ENCODE assay signal across 23 cellular contexts in genomic region chr4:126221717-126222116, GRCh38.
DNase-seq lines count a peak whose midpoint lies in the region; FAIRE-seq and TF ChIP-seq lines count a peak whose summit lies in the region.
"Had no signal": no experiment of that assay in that cellular context is flagged by ENCODE, and none has a peak within 500 bp of the region (broad histone marks: within the 10 kb centered on the region; RNA-seq: fewer than 3 reads in every experiment).

No MANE protein-coding gene starts in this region.

- H3K4me3 ChIP-seq in smooth muscle cell (no peak overlapping the region), kidney (ENCODE audit: low read length in 2 of 2) (no peak overlapping the region)

- H3F3A ChIP-seq in smooth muscle cell (ENCODE audit: low read depth), result no peaks in the 10 kb centered on the region

- peaks cover 1% of the 10 kb centered on the region for H3K9me3 Mint-ChIP-seq in glutamatergic neuron (ENCODE audit: unreplicated experiment)

- no peak overlapping the region for H3K9ac ChIP-seq in smooth muscle cell (ENCODE audit: low read depth)
- no peak overlapping the region for H3K9ac ChIP-seq in kidney (ENCODE audit: low read length in 2 of 2)

- no peaks in the 10 kb centered on the region for H3K36me3 Mint-ChIP-seq in glutamatergic neuron (ENCODE audit: unreplicated experiment)
- H3K36me3 Mint-ChIP-seq: IgD-negative memory B cell had no signal

- intact Hi-C loops in kidney (cut with DNase I), result no loop called here

- no peaks in the 10 kb centered on the region for H3K27me3 ChIP-seq in smooth muscle cell (ENCODE audit: low read depth)

- no peaks in the 10 kb centered on the region for H3K27me3 Mint-ChIP-seq in glutamatergic neuron (ENCODE audit: unreplicated experiment)
- H3K27me3 Mint-ChIP-seq: IgD-negative memory B cell had no signal

- H3K9me3 ChIP-seq in smooth muscle cell (replicated peaks; ENCODE audit: low read depth), result no peaks in the 10 kb centered on the region
- H3K9me3 ChIP-seq in kidney (ENCODE audit: control insufficient read depth in 1 of 2, low read length in 2 of 2), result no peaks in the 10 kb centered on the region

- peak overlapping the region; percentile 65 for H3K27ac Mint-ChIP-seq in glutamatergic neuron (ENCODE audit: unreplicated experiment)
- H3K27ac Mint-ChIP-seq: IgD-negative memory B cell had no signal

- no peak overlapping the region for H3K4me2 ChIP-seq in smooth muscle cell

- H3K4me1 Mint-ChIP-seq in glutamatergic neuron (ENCODE audit: low read depth, unreplicated experiment), result peaks cover 8% of the 10 kb centered on the region
- H3K4me1 Mint-ChIP-seq: IgD-negative memory B cell had no signal

- H3K27ac ChIP-seq in smooth muscle cell (ENCODE audit: low read depth), result no peak overlapping the region
- no peak overlapping the region for H3K27ac ChIP-seq in kidney (ENCODE audit: low read depth in 2 of 2, low read length in 2 of 2)
- H3K27ac ChIP-seq: 22Rv1, HL-60 had no signal

- H3K79me2 ChIP-seq in smooth muscle cell (ENCODE audit: low read depth), result no peaks in the 10 kb centered on the region

- DNase-seq in NCI-H2171 treated with DMSO at 0.1 percent for 48 hours (lab: John Stamatoyannopoulos, UW) (peak; percentile 13), NCI-H2171 (lab: John Stamatoyannopoulos, UW) (no peak), NCI-H524 treated with DMSO at 0.1 percent for 48 hours (lab: John Stamatoyannopoulos, UW) (peak; percentile 0), glutamatergic neuron (no peak), smooth muscle cell (lab: John Stamatoyannopoulos, UW; ENCODE audit: unreplicated experiment) (no peak), NCI-H2196 treated with DMSO at 0.1 percent for 48 hours (lab: John Stamatoyannopoulos, UW; ENCODE audit: unreplicated experiment) (no peak), NCI-H1092 (lab: John Stamatoyannopoulos, UW) (no peak), kidney (no peak)
- DNase-seq: DMS153, GDM1, H7, Karpas-422, MM.1S, NCI-H1092 treated with DMSO at 0.1 percent for 48 hours, NCI-H146, NCI-H2029 treated with DMSO at 0.1 percent for 48 hours, PC-3, RPMI8226, SHP77 treated with DMSO at 0.1 percent for 48 hours had no signal

- peak; percentile 3 for TF ChIP-seq CTCF in glutamatergic neuron (IDR thresholded peaks at IDR 0.05; ENCODE audit: partially characterized antibody, unreplicated experiment)
- no peak for TF ChIP-seq CTCF in smooth muscle cell (IDR thresholded peaks at IDR 0.05; ENCODE audit: borderline replicate concordance, insufficient read depth, poor library complexity, severe bottlenecking)
- no peak for TF ChIP-seq CTCF in kidney (IDR thresholded peaks at IDR 0.05; ENCODE audit: borderline replicate concordance, extremely low read depth, insufficient read depth)

- H4K20me1 ChIP-seq in smooth muscle cell (ENCODE audit: low read depth), result no peaks in the 10 kb centered on the region

- no peaks in the 10 kb centered on the region for H3K36me3 ChIP-seq in smooth muscle cell (ENCODE audit: low read depth)
- H3K36me3 ChIP-seq in kidney (ENCODE audit: control insufficient read depth in 1 of 2, insufficient read depth in 2 of 2, low read length in 2 of 2), result no peaks in the 10 kb centered on the region

- H3K4me1 ChIP-seq in smooth muscle cell (ENCODE audit: low read depth) (no peaks in the 10 kb centered on the region), kidney (ENCODE audit: control insufficient read depth in 1 of 2, insufficient read depth in 1 of 2, low read depth in 1 of 2, low read length in 2 of 2) (no peaks in the 10 kb centered on the region)

- peak overlapping the region; percentile 86 for H2AFZ ChIP-seq in smooth muscle cell (ENCODE audit: low read depth)

- H3K4me3 Mint-ChIP-seq in glutamatergic neuron (ENCODE audit: unreplicated experiment), result no peak overlapping the region
- H3K4me3 Mint-ChIP-seq: IgD-negative memory B cell had no signal

- no peak for FAIRE-seq in kidney (lab: Jason Lieb, UNC)
- FAIRE-seq: HTR-8/SVneo had no signal

Comparison
In these comparisons a context has a peak if more than half of its experiments do, and no peak if none do; other contexts are left out.
1. DNase-seq: peak in NCI-H2171 treated with DMSO at 0.1 percent for 48 hours (single experiment) and NCI-H524 treated with DMSO at 0.1 percent for 48 hours (single experiment); none in NCI-H2171 (single experiment), glutamatergic neuron (single experiment), smooth muscle cell (single experiment), NCI-H2196 treated with DMSO at 0.1 percent for 48 hours (single experiment), NCI-H1092 (single experiment) and kidney (single experiment).